Comparison of ENCODE assay signal across 8 cellular contexts in the genomic region with DNA sequence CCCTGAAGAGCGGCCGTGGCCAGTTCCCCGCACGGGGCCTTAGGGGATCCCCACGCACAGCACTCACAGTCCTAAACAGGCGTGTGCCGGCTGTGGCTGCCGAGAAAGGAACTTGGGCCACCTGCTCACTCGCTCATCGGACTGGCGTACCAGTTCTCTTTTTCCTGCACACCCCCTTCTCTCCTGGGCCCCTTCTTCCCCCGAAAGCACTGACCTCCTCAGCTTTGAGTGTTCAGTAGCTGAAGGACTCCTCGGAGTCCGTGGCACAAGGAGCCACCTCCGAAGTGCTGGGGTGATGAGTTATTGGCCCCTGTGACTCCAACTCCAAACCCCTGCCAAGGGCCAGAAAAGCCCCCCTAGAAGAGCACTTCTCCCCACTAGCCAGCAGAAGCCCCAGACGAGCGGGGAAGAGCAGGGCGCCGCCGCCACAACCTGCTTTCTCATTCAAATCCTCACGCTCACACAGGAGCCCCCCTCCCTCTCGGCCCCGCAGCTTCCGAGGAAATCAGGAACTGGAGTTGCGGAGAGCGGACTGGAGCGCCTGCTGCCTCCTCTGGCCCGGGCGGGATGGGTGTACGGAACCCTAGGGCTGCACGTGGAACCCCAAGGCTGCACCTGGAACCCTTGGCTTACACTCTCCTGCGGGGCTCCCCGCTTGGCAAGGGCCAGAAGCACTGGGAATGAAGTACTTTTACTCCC. TPM values are rescaled to one million over a fixed set of nuclear protein-coding genes. Genes with fewer than 3 reads are reported as not detected.
A peak's percentile ranks its signal among the peaks of the same experiment; 100 is the strongest.
DNase-seq lines count a peak whose midpoint lies in the region; ATAC-seq lines count a peak whose summit lies in the region.

TSS of gene PLCH1 (minus strand) at position 446 of the 699 bp plus-strand sequence. CDS start 40,847 bp downstream, outside the sequence.

- H3K27me3 Mint-ChIP-seq in activated CD8-positive, alpha-beta T cell treated with anti-CD3 and anti-CD28 coated beads, Interleukin-2, amount 10 ng/mL, durations not matched to agents 7 days and 5 days (ENCODE audit: low read depth) = peaks cover 65% of the 10 kb centered on the region
- H3K27me3 Mint-ChIP-seq in memory B cell = peaks cover 4% of the 10 kb centered on the region
- H3K27me3 Mint-ChIP-seq in stimulated activated memory B cell treated with anti-CD40 and anti-IgM and Interleukin-4, amounts not matched to agents 10 μg/mL and 1 μg/mL and 100 μg/mL, for 72 hours = peaks cover 31% of the 10 kb centered on the region

- peak within 1 kb of the TSS; percentile 14 for H3K9ac ChIP-seq in endocrine pancreas (ENCODE audit: control insufficient read depth, insufficient read depth, low read length)

- H3K36me3 ChIP-seq in endocrine pancreas (ENCODE audit: control insufficient read depth, insufficient read depth, low read length) = no peaks in the 10 kb centered on the region

- no peaks in the 10 kb centered on the region for H3K27me3 ChIP-seq in endocrine pancreas (ENCODE audit: control insufficient read depth, insufficient read depth, low read length)

- no peaks in the 10 kb centered on the region for H3K9me3 ChIP-seq in endocrine pancreas (ENCODE audit: control insufficient read depth, low read length)

- peak within 1 kb of the TSS; percentile 79 for H3K4me3 Mint-ChIP-seq in activated CD8-positive, alpha-beta T cell treated with anti-CD3 and anti-CD28 coated beads, Interleukin-2, amount 10 ng/mL, durations not matched to agents 7 days and 5 days
- H3K4me3 Mint-ChIP-seq in memory B cell = peak within 1 kb of the TSS; percentile 91
- peak within 1 kb of the TSS; percentile 86 for H3K4me3 Mint-ChIP-seq in stimulated activated memory B cell treated with anti-CD40 and anti-IgM and Interleukin-4, amounts not matched to agents 10 μg/mL and 1 μg/mL and 100 μg/mL, for 72 hours

- H3K4me3 ChIP-seq in endocrine pancreas (ENCODE audit: control insufficient read depth, insufficient read depth, low read length) = peak within 1 kb of the TSS; percentile 92

- no peaks in the 10 kb centered on the region for H3K36me3 Mint-ChIP-seq in activated CD8-positive, alpha-beta T cell treated with anti-CD3 and anti-CD28 coated beads, Interleukin-2, amount 10 ng/mL, durations not matched to agents 7 days and 5 days (ENCODE audit: low read depth)
- no peaks in the 10 kb centered on the region for H3K36me3 Mint-ChIP-seq in memory B cell
- no peaks in the 10 kb centered on the region for H3K36me3 Mint-ChIP-seq in stimulated activated memory B cell treated with anti-CD40 and anti-IgM and Interleukin-4, amounts not matched to agents 10 μg/mL and 1 μg/mL and 100 μg/mL, for 72 hours

- peak; percentile 71 for ATAC-seq in GM19035 (IDR thresholded peaks at IDR 0.05; ENCODE audit: unreplicated experiment)
- peak; percentile 64 for ATAC-seq in HG03354 (IDR thresholded peaks at IDR 0.05; ENCODE audit: poor library complexity, severe bottlenecking, unreplicated experiment)
- peak; percentile 64 for ATAC-seq in activated CD8-positive, alpha-beta T cell treated with anti-CD3 and anti-CD28 coated beads, Interleukin-2, amount 10 ng/mL, durations not matched to agents 7 days and 5 days
- peak; percentile 87 for ATAC-seq in memory B cell (ENCODE audit: low read depth)
- ATAC-seq in stimulated activated memory B cell treated with anti-CD40 and anti-IgM and Interleukin-4, amounts not matched to agents 10 μg/mL and 1 μg/mL and 100 μg/mL, for 72 hours = peak; percentile 89

- no peak within 1 kb of the TSS for H3K27ac Mint-ChIP-seq in activated CD8-positive, alpha-beta T cell treated with anti-CD3 and anti-CD28 coated beads, Interleukin-2, amount 10 ng/mL, durations not matched to agents 7 days and 5 days
- peak within 1 kb of the TSS; percentile 67 for H3K27ac Mint-ChIP-seq in memory B cell
- H3K27ac Mint-ChIP-seq in stimulated activated memory B cell treated with anti-CD40 and anti-IgM and Interleukin-4, amounts not matched to agents 10 μg/mL and 1 μg/mL and 100 μg/mL, for 72 hours = peak within 1 kb of the TSS; percentile 78

- DNase-seq in AG08396 (ENCODE audit: low spot score) = peak; percentile 74
- DNase-seq in NCI-H510A treated with DMSO at 0.1 percent for 48 hours (lab: John Stamatoyannopoulos, UW) = peak; percentile 58
- DNase-seq in activated CD8-positive, alpha-beta T cell treated with anti-CD3 and anti-CD28 coated beads, Interleukin-2, amount 10 ng/mL, durations not matched to agents 7 days and 5 days = peak; percentile 43
- DNase-seq in memory B cell (ENCODE audit: low spot score in 2 of 2) = peak; percentile 37 to 41

- H3K4me1 Mint-ChIP-seq in activated CD8-positive, alpha-beta T cell treated with anti-CD3 and anti-CD28 coated beads, Interleukin-2, amount 10 ng/mL, durations not matched to agents 7 days and 5 days (ENCODE audit: low read depth) = peaks cover 21% of the 10 kb centered on the region
- peaks cover 13% of the 10 kb centered on the region for H3K4me1 Mint-ChIP-seq in memory B cell
- H3K4me1 Mint-ChIP-seq in stimulated activated memory B cell treated with anti-CD40 and anti-IgM and Interleukin-4, amounts not matched to agents 10 μg/mL and 1 μg/mL and 100 μg/mL, for 72 hours = peaks cover 12% of the 10 kb centered on the region

- H3K4me1 ChIP-seq in endocrine pancreas (ENCODE audit: control insufficient read depth, insufficient read depth, low read length) = peaks cover 5% of the 10 kb centered on the region

- POLR2A ChIA-PET in activated CD8-positive, alpha-beta T cell treated with anti-CD3 and anti-CD28 coated beads, Interleukin-2, amount 10 ng/mL, durations not matched to agents 7 days and 5 days (lab: Charles Lee) = no interaction called here

- CTCF ChIA-PET in activated CD8-positive, alpha-beta T cell treated with anti-CD3 and anti-CD28 coated beads, Interleukin-2, amount 10 ng/mL, durations not matched to agents 7 days and 5 days (lab: Charles Lee) = interaction anchor here (0.9 kb wide), 1 partner anchor 62 kb away, joined by 3 read pairs; the partner anchor contains the start of gene C3orf33

- H3K9me3 Mint-ChIP-seq in activated CD8-positive, alpha-beta T cell treated with anti-CD3 and anti-CD28 coated beads, Interleukin-2, amount 10 ng/mL, durations not matched to agents 7 days and 5 days (ENCODE audit: insufficient read depth) = no peaks in the 10 kb centered on the region
- H3K9me3 Mint-ChIP-seq in memory B cell = no peaks in the 10 kb centered on the region
- no peaks in the 10 kb centered on the region for H3K9me3 Mint-ChIP-seq in stimulated activated memory B cell treated with anti-CD40 and anti-IgM and Interleukin-4, amounts not matched to agents 10 μg/mL and 1 μg/mL and 100 μg/mL, for 72 hours

RNA-seq across cellular contexts. Expression of gene PLCH1, which starts in this region (rescaled TPM):
- total RNA-seq in activated CD8-positive, alpha-beta T cell treated with anti-CD3 and anti-CD28 coated beads, Interleukin-2, amount 10 ng/mL, durations not matched to agents 7 days and 5 days = 1 to 10 TPM; 2.0 to 2.4 TPM

Comparison
In these comparisons a context has a peak if more than half of its experiments do, and no peak if none do; other contexts are left out.
1. Peak in every context shown above with its lines: DNase-seq, ATAC-seq and H3K4me3 ChIP-seq.